Comparison of ENCODE assay signal across 8 cellular contexts in the genomic region with DNA sequence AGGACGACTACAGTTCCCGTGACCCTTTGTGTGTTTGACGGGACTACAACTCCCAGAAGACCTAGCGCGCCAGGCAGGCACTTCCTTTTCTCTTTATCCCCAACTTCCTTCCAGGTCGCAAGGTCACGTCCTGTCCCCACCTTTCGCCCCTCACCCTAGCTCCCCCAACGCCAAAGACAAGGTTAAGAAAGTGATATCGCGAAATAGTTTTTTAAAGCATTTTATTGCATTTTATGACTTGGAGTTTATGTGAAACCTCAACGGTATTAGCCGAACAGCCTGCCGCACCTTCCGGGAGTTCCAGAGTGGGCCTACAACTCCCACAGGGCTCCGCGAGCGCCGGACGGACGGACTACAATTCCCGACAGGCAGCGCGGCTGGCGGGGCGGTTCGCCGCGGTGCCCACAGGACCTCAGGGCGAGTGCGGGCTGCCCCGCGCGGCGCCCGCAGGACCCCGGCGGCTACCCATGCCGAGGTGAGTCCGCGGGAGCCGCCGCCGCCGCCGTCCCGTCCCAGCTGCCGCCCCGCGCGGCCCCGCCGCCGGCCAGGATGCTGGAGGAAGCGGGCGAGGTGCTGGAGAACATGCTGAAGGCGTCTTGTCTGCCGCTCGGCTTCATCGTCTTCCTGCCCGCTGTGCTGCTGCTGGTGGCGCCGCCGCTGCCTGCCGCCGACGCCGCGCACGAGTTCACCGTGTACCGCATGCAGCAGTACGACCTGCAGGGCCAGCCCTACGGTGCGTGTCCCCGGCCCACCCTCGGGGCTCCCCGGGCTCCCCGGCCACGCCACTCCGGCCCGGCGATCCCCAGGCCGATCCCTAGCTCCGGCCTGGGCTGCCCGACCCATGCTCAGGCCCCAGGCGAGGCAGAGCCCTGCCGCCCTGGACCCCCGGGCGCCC. TPM values are rescaled to one million over a fixed set of nuclear protein-coding genes. Genes with fewer than 3 reads are reported as not detected.
DNase-seq lines count a peak whose midpoint lies in the region; ATAC-seq and TF ChIP-seq lines count a peak whose summit lies in the region.

A gene with protein sequence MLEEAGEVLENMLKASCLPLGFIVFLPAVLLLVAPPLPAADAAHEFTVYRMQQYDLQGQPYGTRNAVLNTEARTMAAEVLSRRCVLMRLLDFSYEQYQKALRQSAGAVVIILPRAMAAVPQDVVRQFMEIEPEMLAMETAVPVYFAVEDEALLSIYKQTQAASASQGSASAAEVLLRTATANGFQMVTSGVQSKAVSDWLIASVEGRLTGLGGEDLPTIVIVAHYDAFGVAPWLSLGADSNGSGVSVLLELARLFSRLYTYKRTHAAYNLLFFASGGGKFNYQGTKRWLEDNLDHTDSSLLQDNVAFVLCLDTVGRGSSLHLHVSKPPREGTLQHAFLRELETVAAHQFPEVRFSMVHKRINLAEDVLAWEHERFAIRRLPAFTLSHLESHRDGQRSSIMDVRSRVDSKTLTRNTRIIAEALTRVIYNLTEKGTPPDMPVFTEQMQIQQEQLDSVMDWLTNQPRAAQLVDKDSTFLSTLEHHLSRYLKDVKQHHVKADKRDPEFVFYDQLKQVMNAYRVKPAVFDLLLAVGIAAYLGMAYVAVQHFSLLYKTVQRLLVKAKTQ (plus strand): TSS at position 449 of the 895 bp plus-strand sequence. CDS start 101 bp downstream, at position 550.

- H3K27ac Mint-ChIP-seq in activated T-helper 17 cell treated with anti-CD3 and anti-CD28 coated beads, Interleukin-2, amount 50 U/mL, for 72 hours = peak within 1 kb of the TSS; percentile 93
- H3K27ac Mint-ChIP-seq in naive thymus-derived CD4-positive, alpha-beta T cell = peak within 1 kb of the TSS; percentile 89 to 99 (median 91)
- peak within 1 kb of the TSS; percentile 98 for H3K27ac Mint-ChIP-seq in stimulated activated naive B cell treated with anti-CD40 and anti-IgM and Interleukin-4, amounts not matched to agents 10 μg/mL and 1 μg/mL and 100 μg/mL, for 72 hours

- peaks cover 47% of the 10 kb centered on the region for H3K79me2 ChIP-seq in fibroblast of lung (ENCODE audit: control insufficient read depth, insufficient read depth, low read length)

- intact Hi-C loops in naive thymus-derived CD4-positive, alpha-beta T cell (cut with micrococcal nuclease) = loop anchor here (1.0 to 5.0 kb wide), 16 partner anchors 8 to 1607 kb away; a partner anchor contains a TSS

- peaks cover 73% of the 10 kb centered on the region for H3K36me3 Mint-ChIP-seq in activated T-helper 17 cell treated with anti-CD3 and anti-CD28 coated beads, Interleukin-2, amount 50 U/mL, for 72 hours (ENCODE audit: low read depth)
- H3K36me3 Mint-ChIP-seq in naive thymus-derived CD4-positive, alpha-beta T cell = peaks cover 0 to 29% (median 12%) of the 10 kb centered on the region in 5 donors
- H3K36me3 Mint-ChIP-seq in stimulated activated naive B cell treated with anti-CD40 and anti-IgM and Interleukin-4, amounts not matched to agents 10 μg/mL and 1 μg/mL and 100 μg/mL, for 72 hours = peaks cover 29 to 30% of the 10 kb centered on the region in 2 donors

- peak within 1 kb of the TSS; percentile 98 for H3K4me3 Mint-ChIP-seq in activated T-helper 17 cell treated with anti-CD3 and anti-CD28 coated beads, Interleukin-2, amount 50 U/mL, for 72 hours
- H3K4me3 Mint-ChIP-seq in naive thymus-derived CD4-positive, alpha-beta T cell = peak within 1 kb of the TSS; percentile 86 to 99 (median 94)
- peak within 1 kb of the TSS; percentile 96 to 99 for H3K4me3 Mint-ChIP-seq in stimulated activated naive B cell treated with anti-CD40 and anti-IgM and Interleukin-4, amounts not matched to agents 10 μg/mL and 1 μg/mL and 100 μg/mL, for 72 hours

- H3K27me3 Mint-ChIP-seq in activated T-helper 17 cell treated with anti-CD3 and anti-CD28 coated beads, Interleukin-2, amount 50 U/mL, for 72 hours = no peaks in the 10 kb centered on the region
- peaks cover 0 to 2% (median 0%) of the 10 kb centered on the region in 5 donors for H3K27me3 Mint-ChIP-seq in naive thymus-derived CD4-positive, alpha-beta T cell
- H3K27me3 Mint-ChIP-seq in stimulated activated naive B cell treated with anti-CD40 and anti-IgM and Interleukin-4, amounts not matched to agents 10 μg/mL and 1 μg/mL and 100 μg/mL, for 72 hours = no peaks in the 10 kb centered on the region

- H3K4me1 ChIP-seq in fibroblast of lung (ENCODE audit: control insufficient read depth, extremely low read depth, insufficient read depth, low read length) = peaks cover 9% of the 10 kb centered on the region
- peaks cover 53 to 63% of the 10 kb centered on the region in 2 donors for H3K4me1 ChIP-seq in naive thymus-derived CD4-positive, alpha-beta T cell (ENCODE audit: control insufficient read depth in 2 of 2, insufficient read depth in 2 of 2, low read length in 2 of 2)

- POLR2A ChIA-PET in RWPE1 (lab: Yijun Ruan, JAX; ENCODE audit: low non-redundant PET) = no interaction called here
- POLR2A ChIA-PET in naive thymus-derived CD4-positive, alpha-beta T cell (lab: Charles Lee) = interaction anchor here (0.7 to 3.9 kb wide), 10 partner anchors 9 to 1539 kb away, joined by 3 to 21 read pairs (median 6); no protein-coding TSS in a partner anchor

- no peaks in the 10 kb centered on the region for H3K9me3 ChIP-seq in fibroblast of lung (ENCODE audit: control insufficient read depth, insufficient read depth, low read depth, low read length)
- no peaks in the 10 kb centered on the region for H3K9me3 ChIP-seq in naive thymus-derived CD4-positive, alpha-beta T cell (ENCODE audit: control insufficient read depth in 2 of 3, low read length in 3 of 3)

- peak within 1 kb of the TSS; percentile 92 for H2AFZ ChIP-seq in fibroblast of lung (ENCODE audit: low read length)

- peak; percentile 89 for ATAC-seq in activated T-helper 17 cell treated with anti-CD3 and anti-CD28 coated beads, Interleukin-2, amount 50 U/mL, for 72 hours (replicated peaks)
- peak; percentile 94 for ATAC-seq in naive thymus-derived CD4-positive, alpha-beta T cell
- peak; percentile 86 to 90 for ATAC-seq in stimulated activated naive B cell treated with anti-CD40 and anti-IgM and Interleukin-4, amounts not matched to agents 10 μg/mL and 1 μg/mL and 100 μg/mL, for 72 hours (replicated peaks)

- no peaks in the 10 kb centered on the region for H3K9me3 Mint-ChIP-seq in activated T-helper 17 cell treated with anti-CD3 and anti-CD28 coated beads, Interleukin-2, amount 50 U/mL, for 72 hours
- H3K9me3 Mint-ChIP-seq in naive thymus-derived CD4-positive, alpha-beta T cell = peaks cover 0 to 3% (median 0%) of the 10 kb centered on the region in 11 donors
- no peaks in the 10 kb centered on the region for H3K9me3 Mint-ChIP-seq in stimulated activated naive B cell treated with anti-CD40 and anti-IgM and Interleukin-4, amounts not matched to agents 10 μg/mL and 1 μg/mL and 100 μg/mL, for 72 hours

- H3K27ac ChIP-seq in RWPE1 (peak within 1 kb of the TSS; percentile 87), fibroblast of lung (ENCODE audit: insufficient read depth, low read length) (peak within 1 kb of the TSS; percentile 72)
- H3K27ac ChIP-seq in naive thymus-derived CD4-positive, alpha-beta T cell (ENCODE audit: low read depth, low read length) = peak within 1 kb of the TSS; percentile 74

- TF ChIP-seq CTCF in LNCaP clone FGC (IDR thresholded peaks at IDR 0.05; ENCODE audit: control insufficient read depth, extremely low read depth, insufficient read depth) (no peak), RWPE1 (conservative IDR thresholded peaks at IDR 0.05; ENCODE audit: low read depth) (no peak), fibroblast of lung (conservative IDR thresholded peaks at IDR 0.05 in 1 of 2, IDR thresholded peaks at IDR 0.05 in 1 of 2; ENCODE audit: low read depth in 1 of 2, low read length in 2 of 2) (no peak)

- H3K4me2 ChIP-seq in fibroblast of lung (ENCODE audit: extremely low read depth, insufficient read depth, low read length) = peak within 1 kb of the TSS; percentile 96

- no peaks in the 10 kb centered on the region for H4K20me1 ChIP-seq in fibroblast of lung (ENCODE audit: control insufficient read depth, extremely low read depth, insufficient read depth, low read length)

- peaks cover 30% of the 10 kb centered on the region for H3K4me1 Mint-ChIP-seq in activated T-helper 17 cell treated with anti-CD3 and anti-CD28 coated beads, Interleukin-2, amount 50 U/mL, for 72 hours
- peaks cover 43 to 66% (median 54%) of the 10 kb centered on the region in 7 donors for H3K4me1 Mint-ChIP-seq in naive thymus-derived CD4-positive, alpha-beta T cell
- peaks cover 37 to 67% of the 10 kb centered on the region in 2 donors for H3K4me1 Mint-ChIP-seq in stimulated activated naive B cell treated with anti-CD40 and anti-IgM and Interleukin-4, amounts not matched to agents 10 μg/mL and 1 μg/mL and 100 μg/mL, for 72 hours

- DNase-seq in DMS79 treated with DMSO at 0.1 percent for 48 hours (lab: John Stamatoyannopoulos, UW) = peak; percentile 98
- DNase-seq in GOT3 (lab: John Stamatoyannopoulos, UW) = peak; percentile 85
- peak; percentile 82 for DNase-seq in LNCaP clone FGC (ENCODE audit: low read depth)
- DNase-seq in RWPE1 (ENCODE audit: low spot score) = peak; percentile 83
- DNase-seq in fibroblast of lung (ENCODE audit: low read depth in 2 of 2) = peak; percentile 89 to 95
- peak; percentile 92 to 98 (median 95) for DNase-seq in naive thymus-derived CD4-positive, alpha-beta T cell
- peak; percentile 91 for DNase-seq in stimulated activated naive B cell treated with anti-CD40 and anti-IgM and Interleukin-4, amounts not matched to agents 10 μg/mL and 1 μg/mL and 100 μg/mL, for 72 hours

- CTCF ChIA-PET in RWPE1 (lab: Yijun Ruan, JAX) = interaction anchor here (0.6 kb wide), 1 partner anchor 321 kb away, joined by 3 read pairs; a partner anchor contains a TSS
- CTCF ChIA-PET in naive thymus-derived CD4-positive, alpha-beta T cell (lab: Charles Lee) = interaction anchor here (0.6 to 1.8 kb wide), 2 partner anchors 24 to 424 kb away, joined by 3 to 5 read pairs; no protein-coding TSS in a partner anchor

- H3K4me3 ChIP-seq in LNCaP clone FGC (ENCODE audit: low read depth, low read length) = peak within 1 kb of the TSS; percentile 82
- H3K4me3 ChIP-seq in fibroblast of lung (replicated peaks in 1 of 4; ENCODE audit: control extremely low read depth in 1 of 4, insufficient read depth in 1 of 4, low read depth in 3 of 4, low read length in 4 of 4) = peak within 1 kb of the TSS; percentile 84 to 96 (median 88)
- H3K4me3 ChIP-seq in naive thymus-derived CD4-positive, alpha-beta T cell (ENCODE audit: low read length) = peak within 1 kb of the TSS; percentile 71

- H3K36me3 ChIP-seq in fibroblast of lung (ENCODE audit: control insufficient read depth, insufficient read depth, low read length) = peaks cover 8% of the 10 kb centered on the region
- H3K36me3 ChIP-seq in naive thymus-derived CD4-positive, alpha-beta T cell (ENCODE audit: control insufficient read depth in 2 of 3, insufficient read depth in 3 of 3, low read length in 3 of 3) = peaks cover 0 to 23% (median 8%) of the 10 kb centered on the region in 3 experiments

- peak within 1 kb of the TSS; percentile 88 for H3K9ac ChIP-seq in fibroblast of lung (ENCODE audit: insufficient read depth, low read length)

- no peaks in the 10 kb centered on the region for H3K27me3 ChIP-seq in fibroblast of lung (ENCODE audit: control insufficient read depth, insufficient read depth, low read length)
- no peaks in the 10 kb centered on the region for H3K27me3 ChIP-seq in naive thymus-derived CD4-positive, alpha-beta T cell (ENCODE audit: control insufficient read depth in 2 of 2, insufficient read depth in 2 of 2, low read length in 2 of 2)

RNA-seq across cellular contexts. Expression of the gene that starts here (rescaled TPM):
- total RNA-seq in activated T-helper 17 cell treated with anti-CD3 and anti-CD28 coated beads, Interleukin-2, amount 50 U/mL, for 72 hours = 10 to 100 TPM; 46.4 to 81.6 TPM
- 24.4 and 35.8 TPM in 2 replicates for total RNA-seq in fibroblast of lung
- 33.0 and 52.5 TPM in 2 replicates for polyA plus RNA-seq in fibroblast of lung
- polyA plus RNA-seq in fibroblast of lung (2012) = 58.8 and 103 TPM in 2 replicates
- polyA minus RNA-seq in fibroblast of lung (ENCODE audit: low replicate concordance) = 108 and 141 TPM in 2 replicates
- 10 to 100 TPM; 45.4 to 64.7 (median 53.7) TPM for total RNA-seq in naive thymus-derived CD4-positive, alpha-beta T cell
- polyA plus RNA-seq in naive thymus-derived CD4-positive, alpha-beta T cell = 10 to 100 TPM; 19.9 to 48.1 TPM

Comparison
In these comparisons a context has a peak if more than half of its experiments do, and no peak if none do; other contexts are left out.
1. Peak in every context shown above with its lines: DNase-seq, ATAC-seq, H3K4me3 ChIP-seq and H3K27ac ChIP-seq.